ENCODE assay signal across 31 cellular contexts in the genomic region with DNA sequence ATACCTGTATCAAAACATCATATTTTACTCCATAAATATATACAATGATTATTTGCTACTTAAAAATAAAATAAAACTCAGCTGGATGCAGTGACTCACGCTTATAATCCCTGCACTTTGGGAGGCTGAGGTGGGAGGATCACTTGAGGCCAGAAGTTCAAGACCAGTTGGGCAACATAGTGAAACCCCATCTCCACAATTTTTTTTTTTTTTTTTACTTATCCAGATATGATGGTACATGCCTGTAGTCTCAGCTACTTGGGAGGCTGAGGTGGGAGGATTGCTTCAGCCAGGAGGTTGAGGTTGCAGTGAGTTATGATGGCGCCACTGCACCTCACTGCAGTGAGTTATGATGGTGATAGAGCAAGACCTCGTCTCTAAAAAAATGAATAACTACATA. TPM values are rescaled to one million over a fixed set of nuclear protein-coding genes. Genes with fewer than 3 reads are reported as not detected.
"Had no signal": no experiment of that assay in that cellular context is flagged by ENCODE, and none has a peak within 500 bp of the region (broad histone marks: within the 10 kb centered on the region; RNA-seq: fewer than 3 reads in every experiment).

No MANE protein-coding gene starts in this region.

- H3K27me3 ChIP-seq: breast epithelium, neutrophil, ovary, upper lobe of left lung, vagina had no signal

- DNase-seq: activated CD4-positive, alpha-beta memory T cell treated with anti-CD3 and anti-CD28 coated beads for 36 hours; activated CD4-positive, alpha-beta T cell treated with anti-CD3 and anti-CD28 coated beads, Interleukin-2, amount 10 ng/mL, durations not matched to agents 24 days and 14 days; activated CD4-positive, CD25-positive, alpha-beta regulatory T cell treated with anti-CD3 and anti-CD28 coated beads, Interleukin-2, amount 50 U/mL, for 72 hours; activated CD8-positive, alpha-beta memory T cell treated with anti-CD3 and anti-CD28 coated beads, Interleukin-2, amount 50 U/mL, for 4 hours; activated naive CD8-positive, alpha-beta T cell treated with anti-CD3 and anti-CD28 coated beads, Interleukin-2, amount 50 U/mL, for 24 hours; activated T-cell treated with anti-CD3 and anti-CD28 coated beads, Interleukin-2, amount 50 U/mL, for 1 hour; central memory CD4-positive, alpha-beta T cell; endodermal cell; gastrocnemius medialis; glutamatergic neuron; left cardiac atrium; left ventricle myocardium superior; nephron progenitor cell; ovary; psoas muscle; sigmoid colon; small intestine; stimulated activated CD4-positive, alpha-beta T cell treated with anti-CD3 and anti-CD28 coated beads, Interleukin-4, amount 100 ng/mL, for 24 hours; stimulated activated naive CD8-positive, alpha-beta T cell treated with anti-CD3 and anti-CD28 coated beads, Interleukin-15, amount 100 ng/mL, for 72 hours; substantia nigra; T1000; upper lobe of left lung had no signal

- H3K9me3 ChIP-seq: breast epithelium, gastrocnemius medialis, neutrophil, ovary, psoas muscle, sigmoid colon, upper lobe of left lung, vagina had no signal

- H3K27me3 Mint-ChIP-seq: activated CD4-positive, alpha-beta memory T cell treated with anti-CD3 and anti-CD28 coated beads for 36 hours; activated CD4-positive, alpha-beta T cell treated with anti-CD3 and anti-CD28 coated beads, Interleukin-2, amount 10 ng/mL, durations not matched to agents 24 days and 14 days; activated naive CD4-positive, alpha-beta T cell treated with anti-CD3 and anti-CD28 coated beads, Interleukin-2, amount 50 U/mL, for 24 hours; activated naive CD8-positive, alpha-beta T cell treated with anti-CD3 and anti-CD28 coated beads, Interleukin-2, amount 50 U/mL, for 24 hours; dendritic cell treated with granulocyte-macrophage colony-stimulating factor and Interleukin-4, amounts not matched to agents 40 ng/mL and 50 ng/mL, for 4 days; stimulated activated naive CD8-positive, alpha-beta T cell treated with anti-CD3 and anti-CD28 coated beads, Interleukin-15, amount 100 ng/mL, for 72 hours had no signal

- H3K9me3 Mint-ChIP-seq: activated CD4-positive, alpha-beta memory T cell treated with anti-CD3 and anti-CD28 coated beads for 36 hours; activated CD4-positive, alpha-beta T cell treated with anti-CD3 and anti-CD28 coated beads, Interleukin-2, amount 10 ng/mL, durations not matched to agents 24 days and 14 days; activated naive CD4-positive, alpha-beta T cell treated with anti-CD3 and anti-CD28 coated beads, Interleukin-2, amount 50 U/mL, for 24 hours; activated naive CD8-positive, alpha-beta T cell treated with anti-CD3 and anti-CD28 coated beads, Interleukin-2, amount 50 U/mL, for 24 hours; activated T-helper 2 cell treated with anti-CD3 and anti-CD28 coated beads, Interferon-gamma antibody, Interleukin-2, Interleukin-4, amounts not matched to agents 10 μg/mL and 5 μg/mL and 100 μg/mL, durations not matched to agents 14 hours and 24 hours and 36 hours; dendritic cell treated with granulocyte-macrophage colony-stimulating factor and Interleukin-4, amounts not matched to agents 40 ng/mL and 50 ng/mL, for 4 days; endodermal cell; nephron progenitor cell; stimulated activated effector memory CD8-positive, alpha-beta T cell treated with anti-CD3 and anti-CD28 coated beads, Interleukin-12 subunit alpha, Interleukin-12 subunit beta, amount 100 ng/mL, for 72 hours; stimulated activated naive CD8-positive, alpha-beta T cell treated with anti-CD3 and anti-CD28 coated beads, Interleukin-15, amount 100 ng/mL, for 72 hours; T-helper 1 cell treated with Interleukin-12 subunit alpha and Interleukin-12 subunit beta and Interleukin-4 antibody, amounts not matched to agents 30 μg/mL and 1 μg/mL, for 36 hours had no signal

- H3K4me3 Mint-ChIP-seq: activated CD4-positive, alpha-beta memory T cell treated with anti-CD3 and anti-CD28 coated beads for 36 hours; activated CD4-positive, alpha-beta T cell treated with anti-CD3 and anti-CD28 coated beads, Interleukin-2, amount 10 ng/mL, durations not matched to agents 24 days and 14 days; activated naive CD4-positive, alpha-beta T cell treated with anti-CD3 and anti-CD28 coated beads, Interleukin-2, amount 50 U/mL, for 24 hours; activated naive CD8-positive, alpha-beta T cell treated with anti-CD3 and anti-CD28 coated beads, Interleukin-2, amount 50 U/mL, for 24 hours; dendritic cell treated with granulocyte-macrophage colony-stimulating factor and Interleukin-4, amounts not matched to agents 40 ng/mL and 50 ng/mL, for 4 days; endodermal cell; nephron progenitor cell; stimulated activated effector memory CD8-positive, alpha-beta T cell treated with anti-CD3 and anti-CD28 coated beads, Interleukin-12 subunit alpha, Interleukin-12 subunit beta, amount 100 ng/mL, for 72 hours; stimulated activated naive CD8-positive, alpha-beta T cell treated with anti-CD3 and anti-CD28 coated beads, Interleukin-15, amount 100 ng/mL, for 72 hours; T-helper 1 cell treated with Interleukin-12 subunit alpha and Interleukin-12 subunit beta and Interleukin-4 antibody, amounts not matched to agents 30 μg/mL and 1 μg/mL, for 36 hours had no signal

- H3K36me3 ChIP-seq: breast epithelium, gastrocnemius medialis, neutrophil, ovary, sigmoid colon, upper lobe of left lung, vagina had no signal

- ATAC-seq: activated naive CD8-positive, alpha-beta T cell treated with anti-CD3 and anti-CD28 coated beads, Interleukin-2, amount 50 U/mL, for 24 hours; gastrocnemius medialis; left ventricle myocardium superior; psoas muscle; stimulated activated effector memory CD8-positive, alpha-beta T cell treated with anti-CD3 and anti-CD28 coated beads, Interleukin-12 subunit alpha, Interleukin-12 subunit beta, amount 100 ng/mL, for 72 hours; stimulated activated naive CD8-positive, alpha-beta T cell treated with anti-CD3 and anti-CD28 coated beads, Interleukin-15, amount 100 ng/mL, for 72 hours had no signal

- H3K27ac ChIP-seq: breast epithelium, gastrocnemius medialis, neutrophil, ovary, psoas muscle, sigmoid colon, upper lobe of left lung, vagina had no signal

- H3K4me1 ChIP-seq: breast epithelium, gastrocnemius medialis, psoas muscle had no signal

- H3K4me3 ChIP-seq: breast epithelium, gastrocnemius medialis, ovary, psoas muscle, sigmoid colon, upper lobe of left lung, vagina had no signal

- H3K27ac Mint-ChIP-seq: activated CD4-positive, alpha-beta memory T cell treated with anti-CD3 and anti-CD28 coated beads for 36 hours; activated CD4-positive, alpha-beta T cell treated with anti-CD3 and anti-CD28 coated beads, Interleukin-2, amount 10 ng/mL, durations not matched to agents 24 days and 14 days; activated naive CD4-positive, alpha-beta T cell treated with anti-CD3 and anti-CD28 coated beads, Interleukin-2, amount 50 U/mL, for 24 hours; activated T-helper 2 cell treated with anti-CD3 and anti-CD28 coated beads, Interferon-gamma antibody, Interleukin-2, Interleukin-4, amounts not matched to agents 10 μg/mL and 5 μg/mL and 100 μg/mL, durations not matched to agents 14 hours and 24 hours and 36 hours; dendritic cell treated with granulocyte-macrophage colony-stimulating factor and Interleukin-4, amounts not matched to agents 40 ng/mL and 50 ng/mL, for 4 days; endodermal cell; nephron progenitor cell; stimulated activated naive CD8-positive, alpha-beta T cell treated with anti-CD3 and anti-CD28 coated beads, Interleukin-15, amount 100 ng/mL, for 72 hours; T-helper 1 cell treated with Interleukin-12 subunit alpha and Interleukin-12 subunit beta and Interleukin-4 antibody, amounts not matched to agents 30 μg/mL and 1 μg/mL, for 36 hours had no signal

RNA-seq across cellular contexts. Expression of a gene that starts 39.9 kb away (rescaled TPM):
- total RNA-seq: lung microvascular endothelial cell had no signal
